Comparison of ENCODE assay signal across 1 cellular context in genomic region chr10:6721964-6722615, GRCh38.
TF ChIP-seq lines count a peak whose summit lies in the region.

No MANE protein-coding gene starts in this region.

TF ChIP-seq in SK-N-SH, 30 proteins besides CTCF, POLR2A, EP300 and RAD21 (continued from another document):
- TF ChIP-seq REST (IDR thresholded peaks at IDR 0.05; ENCODE audit: low read depth, low read length), result no peak
- TF ChIP-seq, protein P1, sequence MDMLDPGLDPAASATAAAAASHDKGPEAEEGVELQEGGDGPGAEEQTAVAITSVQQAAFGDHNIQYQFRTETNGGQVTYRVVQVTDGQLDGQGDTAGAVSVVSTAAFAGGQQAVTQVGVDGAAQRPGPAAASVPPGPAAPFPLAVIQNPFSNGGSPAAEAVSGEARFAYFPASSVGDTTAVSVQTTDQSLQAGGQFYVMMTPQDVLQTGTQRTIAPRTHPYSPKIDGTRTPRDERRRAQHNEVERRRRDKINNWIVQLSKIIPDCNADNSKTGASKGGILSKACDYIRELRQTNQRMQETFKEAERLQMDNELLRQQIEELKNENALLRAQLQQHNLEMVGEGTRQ (IDR thresholded peaks at IDR 0.05; ENCODE audit: borderline replicate concordance, low read depth, low read length), result no peak
- no peak for TF ChIP-seq GATA2 (CRISPR knock-in tag; IDR thresholded peaks at IDR 0.05)
- TF ChIP-seq, protein P2, sequence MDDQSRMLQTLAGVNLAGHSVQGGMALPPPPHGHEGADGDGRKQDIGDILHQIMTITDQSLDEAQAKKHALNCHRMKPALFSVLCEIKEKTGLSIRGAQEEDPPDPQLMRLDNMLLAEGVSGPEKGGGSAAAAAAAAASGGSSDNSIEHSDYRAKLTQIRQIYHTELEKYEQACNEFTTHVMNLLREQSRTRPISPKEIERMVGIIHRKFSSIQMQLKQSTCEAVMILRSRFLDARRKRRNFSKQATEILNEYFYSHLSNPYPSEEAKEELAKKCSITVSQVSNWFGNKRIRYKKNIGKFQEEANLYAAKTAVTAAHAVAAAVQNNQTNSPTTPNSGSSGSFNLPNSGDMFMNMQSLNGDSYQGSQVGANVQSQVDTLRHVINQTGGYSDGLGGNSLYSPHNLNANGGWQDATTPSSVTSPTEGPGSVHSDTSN (IDR thresholded peaks at IDR 0.05), result peak; percentile 49; the same call in 1 of the 2 replicates
- no peak; the same call in 1 of the 2 replicates for TF ChIP-seq TAF1 (IDR thresholded peaks at IDR 0.05; ENCODE audit: borderline replicate concordance, low read depth, low read length)
- no peak for TF ChIP-seq FOXM1 (IDR thresholded peaks at IDR 0.05; ENCODE audit: low read depth)
- TF ChIP-seq RFX5 (IDR thresholded peaks at IDR 0.05; ENCODE audit: low read length), result no peak
- peak; percentile 79 for TF ChIP-seq NFIC (IDR thresholded peaks at IDR 0.05; ENCODE audit: borderline replicate concordance)
- TF ChIP-seq TCF12 (IDR thresholded peaks at IDR 0.05), result peak; percentile 77
- TF ChIP-seq EZH2phosphoT487 (IDR thresholded peaks at IDR 0.05; ENCODE audit: borderline replicate concordance, low read depth), result no peak
- no peak for TF ChIP-seq MEF2A (IDR thresholded peaks at IDR 0.05; ENCODE audit: borderline replicate concordance, low read depth)
- TF ChIP-seq SMC3 (IDR thresholded peaks at IDR 0.05; ENCODE audit: low read depth, low read length), result no peak
- TF ChIP-seq GABPA (IDR thresholded peaks at IDR 0.05; ENCODE audit: low read depth), result no peak
